9 cellular contexts compared by ENCODE assay signal in the genomic region with DNA sequence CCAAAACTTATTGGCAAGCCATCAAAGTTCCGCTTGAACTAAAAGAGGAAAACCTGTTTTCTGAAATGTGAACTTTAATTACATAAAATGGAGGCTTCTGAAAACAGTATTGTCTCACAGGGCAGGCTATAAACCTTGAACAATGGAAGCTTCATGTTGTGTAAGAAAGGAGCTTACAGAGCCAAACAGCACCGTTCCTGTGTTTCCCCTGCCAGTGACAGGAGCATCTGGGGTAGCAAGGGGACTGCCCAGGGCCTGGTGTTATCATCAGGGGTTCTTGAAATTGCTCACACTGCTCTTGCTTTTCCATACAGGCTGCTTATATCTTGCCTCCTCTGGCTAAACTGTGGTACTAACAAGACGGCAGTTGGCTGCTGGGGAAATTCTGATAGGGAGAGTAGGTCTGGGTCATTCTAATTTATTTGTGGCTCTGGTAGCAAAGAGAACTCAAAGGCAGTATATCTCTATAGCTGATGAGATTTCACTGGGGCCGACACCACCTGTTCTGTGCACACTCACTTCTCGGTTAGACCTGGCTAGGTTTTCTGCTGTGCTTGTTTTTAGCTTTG. TPM values are rescaled to one million over a fixed set of nuclear protein-coding genes. Genes with fewer than 3 reads are reported as not detected.
DNase-seq lines count a peak whose midpoint lies in the region; ATAC-seq and TF ChIP-seq lines count a peak whose summit lies in the region.
"Had no signal": no experiment of that assay in that cellular context is flagged by ENCODE, and none has a peak within 500 bp of the region (broad histone marks: within the 10 kb centered on the region; RNA-seq: fewer than 3 reads in every experiment).

No MANE protein-coding gene starts in this region.

- no peak for TF ChIP-seq EP300 in ovary (IDR thresholded peaks at IDR 0.05)

- no peak for TF ChIP-seq POLR2A in ovary (IDR thresholded peaks at IDR 0.05)

- H3K9me3 ChIP-seq in ovary: no peaks in the 10 kb centered on the region

- no peaks in the 10 kb centered on the region for H3K36me3 ChIP-seq in ovary

- 80 to 90% (median 86%) methylated on average over 5 of the region's 5 CpGs for WGBS in ovary, 3 donors

- DNase-seq in left colon (no peak), NCI-H526 (lab: John Stamatoyannopoulos, UW) (no peak), activated gamma-delta T cell treated with Interleukin-2 at 50 U/mL for 16 hours (no peak), ovary (no peak)
- no peak for DNase-seq in NK-92 treated with Interleukin-12 subunit alpha and Interleukin-12 subunit beta, amount 100 ng/mL, for 24 hours (lab: John Stamatoyannopoulos, UW)
- DNase-seq: aorta had no signal

- H3K4me1 ChIP-seq in ovary (ENCODE audit: insufficient read depth): peaks cover 1% of the 10 kb centered on the region

- no peaks in the 10 kb centered on the region for H3K27me3 ChIP-seq in ovary

- intact Hi-C loops in left colon (cut with DNase I, micrococcal nuclease) (no loop called here), ovary (cut with DNase I) (no loop called here)

- TF ChIP-seq CTCF in ovary (IDR thresholded peaks at IDR 0.05): no peak

- ATAC-seq in GM18502 (IDR thresholded peaks at IDR 0.05; ENCODE audit: poor library complexity, unreplicated experiment) (peak; percentile 76), GM21515 (IDR thresholded peaks at IDR 0.05; ENCODE audit: unreplicated experiment) (peak; percentile 58), HG03439 (IDR thresholded peaks at IDR 0.05; ENCODE audit: unreplicated experiment) (peak; percentile 88), left colon (peak; percentile 70)

- H3K4me3 ChIP-seq in ovary: no peak overlapping the region

- H3K27ac ChIP-seq in ovary: no peak overlapping the region

RNA-seq across cellular contexts. Expression of gene BASP1, which starts 40.4 kb away (rescaled TPM):
- 1 to 10 TPM; 3.7 to 5.0 TPM for total RNA-seq in left colon
- 10 to 100 TPM; 18.0 to 59.5 (median 38.3) TPM for total RNA-seq in ovary
- polyA plus RNA-seq in ovary: 10 to 100 TPM; 39.5 to 59.1 TPM
